11 cellular contexts compared by ENCODE assay signal in genomic region chr4:119233750-119234149, GRCh38. TPM values are rescaled to one million over a fixed set of nuclear protein-coding genes. Genes with fewer than 3 reads are reported as not detected.
DNase-seq lines count a peak whose midpoint lies in the region; ATAC-seq and TF ChIP-seq lines count a peak whose summit lies in the region.
"Had no signal": no experiment of that assay in that cellular context is flagged by ENCODE, and none has a peak within 500 bp of the region (broad histone marks: within the 10 kb centered on the region; RNA-seq: fewer than 3 reads in every experiment).

No MANE protein-coding gene starts in this region.

- H3K27me3 Mint-ChIP-seq in progenitor cell of endocrine pancreas, result no peaks in the 10 kb centered on the region
- H3K27me3 Mint-ChIP-seq in neural progenitor cell (ENCODE audit: insufficient read depth, low read depth), result no peaks in the 10 kb centered on the region

- H4K20me1 ChIP-seq in mammary epithelial cell (ENCODE audit: insufficient read depth, low read length) (no peaks in the 10 kb centered on the region), neural progenitor cell (ENCODE audit: low read depth) (no peaks in the 10 kb centered on the region)

- H3K27ac ChIP-seq in mammary epithelial cell (ENCODE audit: insufficient read depth, low read depth, low read length), result no peak overlapping the region
- no peak overlapping the region for H3K27ac ChIP-seq in neural progenitor cell
- H3K27ac ChIP-seq: neutrophil, SJCRH30 had no signal

- H3F3A ChIP-seq in neural progenitor cell (ENCODE audit: low read depth), result no peaks in the 10 kb centered on the region

- peaks cover 4% of the 10 kb centered on the region for H3K36me3 ChIP-seq in mammary epithelial cell (ENCODE audit: insufficient read depth, low read length)
- H3K36me3 ChIP-seq in neural progenitor cell, result no peaks in the 10 kb centered on the region
- H3K36me3 ChIP-seq: neutrophil, SJCRH30 had no signal

- no peak overlapping the region for H3K4me3 Mint-ChIP-seq in progenitor cell of endocrine pancreas (ENCODE audit: low read depth)
- H3K4me3 Mint-ChIP-seq in neural progenitor cell, result no peak overlapping the region

- no TSS peak for BruUV-seq in mammary epithelial cell (replicated peaks; lab: Mats Ljungman, UMichigan)

- H3K4me1 ChIP-seq in mammary epithelial cell (ENCODE audit: insufficient read depth, low read length) (peaks cover 10% of the 10 kb centered on the region), neural progenitor cell (no peaks in the 10 kb centered on the region)

- H3K36me3 Mint-ChIP-seq in progenitor cell of endocrine pancreas (ENCODE audit: insufficient read depth), result peaks cover 8% of the 10 kb centered on the region
- peaks cover 4% of the 10 kb centered on the region for H3K36me3 Mint-ChIP-seq in neural progenitor cell

- H3K9me3 ChIP-seq in mammary epithelial cell (replicated peaks; ENCODE audit: insufficient read depth, low read length) (no peaks in the 10 kb centered on the region), neural progenitor cell (ENCODE audit: low read depth) (no peaks in the 10 kb centered on the region)
- H3K9me3 ChIP-seq: neutrophil, SJCRH30 had no signal

- intact Hi-C loops in mammary epithelial cell (cut with micrococcal nuclease), result loop anchor here (2.0 kb wide), 1 partner anchor 251 kb away; no protein-coding TSS in a partner anchor

- TF ChIP-seq CTCF in GM10248 (IDR thresholded peaks at IDR 0.05; ENCODE audit: control extremely low read depth, extremely low read depth, low read depth, missing control alignments) (no peak), mammary epithelial cell (conservative IDR thresholded peaks at IDR 0.05 in 1 of 2, IDR thresholded peaks at IDR 0.05 in 1 of 2; ENCODE audit: extremely low read depth in 1 of 2, insufficient read depth in 1 of 2, low read depth in 1 of 2, low read length in 2 of 2) (no peak), progenitor cell of endocrine pancreas (IDR thresholded peaks at IDR 0.05; ENCODE audit: unreplicated experiment) (no peak), neural progenitor cell (IDR thresholded peaks at IDR 0.05) (no peak)

- H3K9ac ChIP-seq in mammary epithelial cell (ENCODE audit: insufficient read depth, low read length), result no peak overlapping the region
- no peak overlapping the region for H3K9ac ChIP-seq in neural progenitor cell

- in situ Hi-C loops in mammary epithelial cell (cut with MboI; ENCODE audit: low sequenced_read_pairs in 2 of 2), result no loop called here

- H3K4me2 ChIP-seq in mammary epithelial cell (ENCODE audit: insufficient read depth, low read depth, low read length), result peak overlapping the region; percentile 6
- H3K4me2 ChIP-seq in neural progenitor cell, result no peak overlapping the region

- CTCF ChIA-PET in GM10248 (lab: Yijun Ruan, JAX) (interaction anchor here (1.2 kb wide), 1 partner anchor 21 kb away, joined by 4 read pairs; the partner anchor contains the start of gene USP53), mammary epithelial cell (lab: Charles Lee; ENCODE audit: low non-redundant PET) (no interaction called here)

- H3K79me2 ChIP-seq in mammary epithelial cell (ENCODE audit: insufficient read depth, low read length) (peaks cover 91% of the 10 kb centered on the region), neural progenitor cell (ENCODE audit: low read depth) (peaks cover 6% of the 10 kb centered on the region)

- peak overlapping the region; percentile 89 for H3K27ac Mint-ChIP-seq in progenitor cell of endocrine pancreas
- H3K27ac Mint-ChIP-seq in neural progenitor cell, result no peak overlapping the region

- H3K4me1 Mint-ChIP-seq in progenitor cell of endocrine pancreas (ENCODE audit: low read depth), result peaks cover 15% of the 10 kb centered on the region
- no peaks in the 10 kb centered on the region for H3K4me1 Mint-ChIP-seq in neural progenitor cell

- dilution Hi-C loops in mammary epithelial cell (cut with HindIII; ENCODE audit: low sequenced_read_pairs), result no loop called here

- DNase-seq in GM10248 (ENCODE audit: extremely low spot score) (peak; percentile 9), OCI-M1 (lab: John Stamatoyannopoulos, UW) (peak; percentile 57), mammary epithelial cell (no peak), progenitor cell of endocrine pancreas (ENCODE audit: low spot score, unreplicated experiment) (no peak), NCI-H82 treated with DMSO at 0.1 percent for 48 hours (lab: John Stamatoyannopoulos, UW; ENCODE audit: unreplicated experiment) (no peak), COLO829 (ENCODE audit: low spot score) (no peak), neural progenitor cell (ENCODE audit: low spot score) (no peak)
- DNase-seq: DND-41 had no signal

- POLR2A ChIA-PET in GM10248 (lab: Yijun Ruan, JAX), result no interaction called here

- ATAC-seq in HG02885 (IDR thresholded peaks at IDR 0.05; ENCODE audit: poor library complexity, unreplicated experiment), result no peak

- no peaks in the 10 kb centered on the region for H3K27me3 ChIP-seq in mammary epithelial cell (ENCODE audit: insufficient read depth, low read length)
- H3K27me3 ChIP-seq in neural progenitor cell, result no peaks in the 10 kb centered on the region
- H3K27me3 ChIP-seq: neutrophil, SJCRH30 had no signal

- H3K9me3 Mint-ChIP-seq in progenitor cell of endocrine pancreas (ENCODE audit: low read depth) (peaks cover 3% of the 10 kb centered on the region), neural progenitor cell (no peaks in the 10 kb centered on the region)

- H3K4me3 ChIP-seq in mammary epithelial cell (replicated peaks in 1 of 3; ENCODE audit: insufficient read depth in 1 of 3, low read depth in 2 of 3, low read length in 3 of 3) (no peak overlapping the region), neural progenitor cell (no peak overlapping the region)
- H3K4me3 ChIP-seq: SJCRH30 had no signal

- WGBS in mammary epithelial cell (ENCODE audit: low coverage, missing lambda C conversion rate), result 48% methylated on average over 3 of the region's 3 CpGs

- H2AFZ ChIP-seq in mammary epithelial cell (ENCODE audit: low read depth, low read length), result no peak overlapping the region
- H2AFZ ChIP-seq in neural progenitor cell (replicated peaks), result no peak overlapping the region

RNA-seq across cellular contexts. Expression of gene USP53, which starts 21.2 kb away (rescaled TPM):
- total RNA-seq in mammary epithelial cell (10 to 100 TPM; 41.1 to 62.0 TPM), progenitor cell of endocrine pancreas (19.8 and 20.9 TPM in 2 replicates), neural progenitor cell (ENCODE audit: low replicate concordance) (14.6 and 38.7 TPM in 2 replicates)
- polyA plus RNA-seq in mammary epithelial cell, result 10.4 TPM
- polyA minus RNA-seq in mammary epithelial cell, result 25.0 TPM

Comparison
In these comparisons a context has a peak if more than half of its experiments do, and no peak if none do; other contexts are left out.
1. DNase-seq: peak in GM10248 (single experiment) and OCI-M1 (single experiment); none in mammary epithelial cell (single experiment), progenitor cell of endocrine pancreas (single experiment), NCI-H82 treated with DMSO at 0.1 percent for 48 hours (single experiment), COLO829 (single experiment) and neural progenitor cell (single experiment).